8 cellular contexts compared by ENCODE assay signal in genomic region chr4:163331629-163332360, GRCh38. TPM values are rescaled to one million over a fixed set of nuclear protein-coding genes. Genes with fewer than 3 reads are reported as not detected.
DNase-seq lines count a peak whose midpoint lies in the region; ATAC-seq, FAIRE-seq and TF ChIP-seq lines count a peak whose summit lies in the region.

No MANE protein-coding gene starts in this region.

- H3K36me3 ChIP-seq in bronchial epithelial cell (ENCODE audit: control insufficient read depth, insufficient read depth, low read length) = no peaks in the 10 kb centered on the region
- no peaks in the 10 kb centered on the region for H3K36me3 ChIP-seq in suprapubic skin

- H3K27ac ChIP-seq in suprapubic skin = no peak overlapping the region

- ATAC-seq in HG02852 (IDR thresholded peaks at IDR 0.05; ENCODE audit: unreplicated experiment) = peak; percentile 16
- no peak for ATAC-seq in GM21526 (IDR thresholded peaks at IDR 0.05; ENCODE audit: low FRiP score, unreplicated experiment)
- ATAC-seq in HG03196 (IDR thresholded peaks at IDR 0.05; ENCODE audit: unreplicated experiment) = no peak

- TF ChIP-seq EP300 in suprapubic skin (IDR thresholded peaks at IDR 0.05) = no peak

- peak overlapping the region; percentile 60 for H3K4me3 ChIP-seq in AG09309 (ENCODE audit: control insufficient read depth, low read depth, low read length)
- H3K4me3 ChIP-seq in bronchial epithelial cell (ENCODE audit: low read depth, low read length) = peak overlapping the region; percentile 36
- peak overlapping the region; percentile 58 for H3K4me3 ChIP-seq in suprapubic skin

- DNase-seq in AG09309 (ENCODE audit: low read depth) (no peak), bronchial epithelial cell (ENCODE audit: low read depth) (no peak), left kidney (ENCODE audit: low read depth, low spot score) (peak; percentile 68), suprapubic skin (ENCODE audit: low spot score in 2 of 2) (no peak), HuH-7 (ENCODE audit: low spot score) (no peak)

- peaks cover 6% of the 10 kb centered on the region for H3K27me3 ChIP-seq in bronchial epithelial cell (ENCODE audit: control insufficient read depth, insufficient read depth, low read length)
- H3K27me3 ChIP-seq in suprapubic skin = peaks cover 22% of the 10 kb centered on the region

- no peaks in the 10 kb centered on the region for H3K9me3 ChIP-seq in suprapubic skin

- WGBS in suprapubic skin = under 1% methylated on average over 22 of the region's 58 CpGs

- FAIRE-seq in bronchial epithelial cell (lab: Jason Lieb, UNC) = no peak

- no peak for TF ChIP-seq CTCF in AG09309 (IDR thresholded peaks at IDR 0.05; ENCODE audit: control insufficient read depth, insufficient read depth, low read depth, low read length, missing control alignments)
- no peak for TF ChIP-seq CTCF in bronchial epithelial cell (IDR thresholded peaks at IDR 0.05; ENCODE audit: insufficient read depth, low read length, severe bottlenecking)
- no peak for TF ChIP-seq CTCF in suprapubic skin (IDR thresholded peaks at IDR 0.05)

- peaks cover 27% of the 10 kb centered on the region for H3K4me1 ChIP-seq in suprapubic skin

- no peak for TF ChIP-seq POLR2A in suprapubic skin (IDR thresholded peaks at IDR 0.05)

RNA-seq across cellular contexts. Expression of gene NPY1R, which starts 0.6 kb away (rescaled TPM):
- total RNA-seq in bronchial epithelial cell (0.26 TPM in 1 of 2 replicates, not detected in the other), suprapubic skin (10 to 100 TPM; 16.1 to 30.8 (median 22.3) TPM)

RNA-seq across cellular contexts. Expression of gene NPY5R, which starts 11.9 kb away (rescaled TPM):
- total RNA-seq in bronchial epithelial cell = not detected in 2 replicates
- total RNA-seq in suprapubic skin = 1 to 10 TPM; 1.4 to 2.7 (median 2.0) TPM

Comparison
In these comparisons a context has a peak if more than half of its experiments do, and no peak if none do; other contexts are left out.
1. RNA of gene NPY1R, which starts 0.6 kb away (total RNA-seq): 16.1 to 30.8 TPM in suprapubic skin; 0.26 TPM in bronchial epithelial cell; every median in the first group is over 10 times any median in the second.
2. Peak in every context shown above with its lines, with median percentiles within 50 percentile points of each other: H3K4me3 ChIP-seq.